13 cellular contexts compared by ENCODE assay signal in genomic region chr6:134447883-134448387, GRCh38.
A peak's percentile ranks its signal among the peaks of the same experiment; 100 is the strongest.
DNase-seq lines count a peak whose midpoint lies in the region; ATAC-seq and TF ChIP-seq lines count a peak whose summit lies in the region.
"Had no signal": no experiment of that assay in that cellular context is flagged by ENCODE, and none has a peak within 500 bp of the region (broad histone marks: within the 10 kb centered on the region; RNA-seq: fewer than 3 reads in every experiment).

No MANE protein-coding gene starts in this region.

- peak; percentile 89 for DNase-seq in CD1c-positive myeloid dendritic cell (ENCODE audit: extremely low spot score)
- no peak for DNase-seq in SJSA1 (ENCODE audit: low read depth in 1 of 2, low spot score in 2 of 2)
- no peak for DNase-seq in psoas muscle
- no peak for DNase-seq in NCI-H187 treated with DMSO at 0.1 percent for 48 hours (lab: John Stamatoyannopoulos, UW)
- DNase-seq in colonic mucosa: no peak
- no peak for DNase-seq in NCI-H524 (lab: John Stamatoyannopoulos, UW)
- DNase-seq: activated CD8-positive, alpha-beta T cell treated with anti-CD3 and anti-CD28 coated beads for 36 hours; activated naive CD8-positive, alpha-beta T cell treated with anti-CD3 and anti-CD28 coated beads for 36 hours; gastrocnemius medialis; left ventricle myocardium inferior; SW 1271 had no signal

- no peak for TF ChIP-seq CTCF in psoas muscle (IDR thresholded peaks at IDR 0.05)
- TF ChIP-seq CTCF in colonic mucosa (IDR thresholded peaks at IDR 0.05): no peak

- H3K4me3 ChIP-seq in SJSA1 (no peak overlapping the region), psoas muscle (no peak overlapping the region), colonic mucosa (no peak overlapping the region)
- H3K4me3 ChIP-seq: gastrocnemius medialis, left ventricle myocardium inferior had no signal

- H3K27me3 ChIP-seq in SJSA1 (replicated peaks) (no peaks in the 10 kb centered on the region), psoas muscle (ENCODE audit: insufficient read depth in 3 of 3, low read length in 2 of 3) (no peaks in the 10 kb centered on the region), colonic mucosa (no peaks in the 10 kb centered on the region)
- H3K27me3 ChIP-seq: gastrocnemius medialis had no signal

- ATAC-seq in esophagus mucosa: peak; percentile 87
- ATAC-seq in psoas muscle: peak; percentile 41 to 56 (median 51)
- no peak for ATAC-seq in HG02678 (IDR thresholded peaks at IDR 0.05; ENCODE audit: unreplicated experiment)
- ATAC-seq: activated CD8-positive, alpha-beta T cell treated with anti-CD3 and anti-CD28 coated beads for 36 hours had no signal

- H3K36me3 ChIP-seq in SJSA1 (no peaks in the 10 kb centered on the region), psoas muscle (ENCODE audit: insufficient read depth in 1 of 2, low read depth in 1 of 2) (no peaks in the 10 kb centered on the region), colonic mucosa (no peaks in the 10 kb centered on the region)
- H3K36me3 ChIP-seq: gastrocnemius medialis, left ventricle myocardium inferior had no signal

- H3K9ac ChIP-seq in colonic mucosa (ENCODE audit: low read depth in 2 of 2, low read length in 2 of 2): no peak overlapping the region

- H3K9me3 ChIP-seq in SJSA1 (replicated peaks) (no peaks in the 10 kb centered on the region), psoas muscle (no peaks in the 10 kb centered on the region), colonic mucosa (no peaks in the 10 kb centered on the region)
- H3K9me3 ChIP-seq: gastrocnemius medialis, left ventricle myocardium inferior had no signal

- 28 to 44% (median 38%) methylated on average over 3 of the region's 3 CpGs for WGBS in psoas muscle, 3 donors

- intact Hi-C loops in psoas muscle (cut with DNase I): no loop called here
- intact Hi-C loops in colonic mucosa (cut with DNase I): no loop called here

- peaks cover 15% of the 10 kb centered on the region for H3K4me1 ChIP-seq in SJSA1 (replicated peaks)
- peaks cover 8% of the 10 kb centered on the region for H3K4me1 ChIP-seq in psoas muscle
- no peaks in the 10 kb centered on the region for H3K4me1 ChIP-seq in colonic mucosa

- H3K27ac ChIP-seq in SJSA1 (peak overlapping the region; percentile 7; the same call in 1 of the 2 replicates), psoas muscle (peak overlapping the region; percentile 13), colonic mucosa (no peak overlapping the region)
- H3K27ac ChIP-seq: left ventricle myocardium inferior had no signal
